In the genomic region with DNA sequence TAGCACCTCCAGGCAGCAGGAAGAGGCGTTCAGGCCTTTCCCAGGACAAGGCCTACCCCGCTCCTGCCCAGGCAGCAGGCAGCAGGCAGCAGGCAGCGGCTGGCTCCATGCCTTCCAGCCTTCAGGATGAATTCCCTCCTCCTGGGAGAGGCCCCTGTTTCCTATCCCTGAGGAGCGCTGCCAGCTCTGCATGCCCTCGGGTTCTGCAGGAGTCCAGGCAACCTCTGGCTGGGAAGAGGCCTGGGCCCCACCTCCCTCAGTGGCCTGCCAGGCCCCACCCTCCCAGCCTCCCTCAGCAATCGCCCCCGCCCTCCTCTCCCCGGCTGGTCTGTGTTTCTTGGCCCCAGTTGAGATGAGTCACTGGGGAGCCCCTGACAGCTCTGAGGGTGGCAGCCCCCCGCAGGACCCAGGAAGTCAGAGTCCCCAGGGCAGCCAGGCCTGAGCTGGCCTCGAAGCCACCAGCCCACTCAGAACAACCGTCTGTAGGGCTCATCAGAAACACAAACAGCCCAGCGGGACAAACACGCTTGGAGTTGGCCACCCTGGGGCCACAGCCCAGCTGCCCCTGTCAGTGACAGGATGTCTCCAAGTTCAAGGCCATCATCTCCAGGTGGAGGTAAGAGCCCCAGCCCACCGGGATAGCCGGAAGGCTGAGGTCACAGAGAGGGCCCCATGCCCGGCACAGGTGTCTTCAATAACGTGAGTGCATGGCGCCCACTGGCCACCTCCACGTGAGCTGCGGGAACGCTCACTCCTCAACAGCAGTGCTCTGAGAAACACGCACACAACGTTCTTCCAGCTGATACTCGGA, we compare ENCODE assay signal across 8 cellular contexts. TPM values are rescaled to one million over a fixed set of nuclear protein-coding genes. Genes with fewer than 3 reads are reported as not detected.
A peak's percentile ranks its signal among the peaks of the same experiment; 100 is the strongest.
DNase-seq lines count a peak whose midpoint lies in the region; ATAC-seq and TF ChIP-seq lines count a peak whose summit lies in the region.

No MANE protein-coding gene starts in this region.

- TF ChIP-seq CTCF in osteocyte (IDR thresholded peaks at IDR 0.05): no peak

- DNase-seq in Daoy (ENCODE audit: low read depth): peak; percentile 93
- DNase-seq in NCI-H2196 (lab: John Stamatoyannopoulos, UW; ENCODE audit: unreplicated experiment): peak; percentile 24
- peak; percentile 95 for DNase-seq in fibroblast of gingiva (ENCODE audit: low read depth)
- peak; percentile 95 for DNase-seq in osteocyte (ENCODE audit: extremely low spot score, unreplicated experiment)
- no peak for DNase-seq in NCI-H82 (lab: John Stamatoyannopoulos, UW)
- DNase-seq in KBM-7: no peak

- in situ Hi-C loops in KBM-7 (cut with MboI; ENCODE audit: low pct_unique_long_range_greater_than_20kb, low sequenced_read_pairs): no loop called here

- peak overlapping the region; percentile 68 for H3K27ac Mint-ChIP-seq in osteocyte (ENCODE audit: unreplicated experiment)

- H3K27me3 Mint-ChIP-seq in osteocyte (ENCODE audit: unreplicated experiment): no peaks in the 10 kb centered on the region

- no peaks in the 10 kb centered on the region for H3K36me3 Mint-ChIP-seq in osteocyte (ENCODE audit: unreplicated experiment)

- H3K4me1 Mint-ChIP-seq in osteocyte (ENCODE audit: unreplicated experiment): peaks cover 47% of the 10 kb centered on the region

- ATAC-seq in GM19455 (IDR thresholded peaks at IDR 0.05; ENCODE audit: unreplicated experiment) (no peak), HG03196 (IDR thresholded peaks at IDR 0.05; ENCODE audit: unreplicated experiment) (no peak)

- peak overlapping the region; percentile 23 for H3K4me3 Mint-ChIP-seq in osteocyte (ENCODE audit: unreplicated experiment)

- no peaks in the 10 kb centered on the region for H3K9me3 Mint-ChIP-seq in osteocyte (ENCODE audit: unreplicated experiment)

RNA-seq across cellular contexts. Expression of a gene that starts 39.5 kb away (rescaled TPM):
- total RNA-seq in Daoy (2014; rRNA removed; shearing (Covaris generic)): not detected in 2 replicates
- total RNA-seq in osteocyte: not detected in 2 replicates

Comparison
In these comparisons a context has a peak if more than half of its experiments do, and no peak if none do; other contexts are left out.
1. DNase-seq: peak in Daoy (single experiment), NCI-H2196 (single experiment), fibroblast of gingiva (single experiment) and osteocyte (single experiment); none in NCI-H82 (single experiment) and KBM-7 (single experiment).